In the genomic region with DNA sequence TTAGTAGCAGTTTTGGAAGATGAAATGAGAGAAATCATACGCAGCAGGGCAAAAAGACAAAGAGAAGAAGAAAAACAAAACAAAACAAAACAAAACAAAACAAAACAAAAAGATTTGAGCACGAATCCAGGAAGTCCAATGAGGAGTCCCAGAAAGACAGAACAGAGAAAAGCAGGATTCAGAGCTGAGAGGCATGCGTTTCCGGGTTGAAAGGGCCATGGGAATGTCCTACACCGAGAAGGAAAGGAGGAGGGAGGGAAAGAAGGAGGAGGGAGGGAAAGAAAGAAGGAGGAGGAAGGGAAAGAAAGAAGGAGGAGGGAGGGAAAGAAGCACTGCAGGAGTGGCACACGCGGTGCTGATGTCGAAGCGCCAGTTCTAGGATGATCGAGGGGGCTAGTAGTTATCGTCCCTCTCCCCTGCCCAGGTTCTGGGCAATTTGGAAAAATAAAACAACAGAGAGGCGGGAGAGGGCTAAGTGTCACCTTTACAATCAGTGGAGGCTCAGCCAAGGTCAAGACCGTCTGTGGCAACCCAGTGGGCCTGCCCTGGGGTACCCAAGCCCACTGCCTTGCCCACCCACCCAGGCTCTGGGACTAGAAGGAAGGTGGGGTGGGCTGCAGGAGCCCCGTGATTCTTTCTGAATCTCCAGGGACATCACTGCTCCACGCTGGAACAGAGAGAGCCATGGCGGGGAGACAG, we compare ENCODE assay signal across 27 cellular contexts.
DNase-seq lines count a peak whose midpoint lies in the region; ATAC-seq and TF ChIP-seq lines count a peak whose summit lies in the region.
"Had no signal": no experiment of that assay in that cellular context is flagged by ENCODE, and none has a peak within 500 bp of the region (broad histone marks: within the 10 kb centered on the region; RNA-seq: fewer than 3 reads in every experiment).

No MANE protein-coding gene starts in this region.

- H3K27me3 Mint-ChIP-seq in activated naive CD4-positive, alpha-beta T cell treated with anti-CD3 and anti-CD28 coated beads, Interleukin-2, amount 10 ng/mL, durations not matched to agents 7 days and 5 days = peaks cover 14% of the 10 kb centered on the region
- peaks cover 7% of the 10 kb centered on the region for H3K27me3 Mint-ChIP-seq in chondrocyte (ENCODE audit: low read depth)

- H3K27me3 ChIP-seq in MM.1S (replicated peaks; ENCODE audit: insufficient read depth, low read length) = peaks cover 32% of the 10 kb centered on the region
- no peaks in the 10 kb centered on the region for H3K27me3 ChIP-seq in ovary
- no peaks in the 10 kb centered on the region for H3K27me3 ChIP-seq in upper lobe of right lung
- H3K27me3 ChIP-seq: SJSA1 had no signal

- CTCF ChIA-PET in activated naive CD4-positive, alpha-beta T cell treated with anti-CD3 and anti-CD28 coated beads, Interleukin-2, amount 10 ng/mL, durations not matched to agents 7 days and 5 days (lab: Charles Lee) = no interaction called here

- no peaks in the 10 kb centered on the region for H3F3A ChIP-seq in MM.1S (ENCODE audit: insufficient read depth, low read length)

- intact Hi-C loops in ovary (cut with DNase I) = no loop called here
- intact Hi-C loops in upper lobe of right lung (cut with DNase I) = no loop called here

- H3K9me2 ChIP-seq in MM.1S (replicated peaks; ENCODE audit: insufficient read depth, low read length) = no peaks in the 10 kb centered on the region

- no peaks in the 10 kb centered on the region for H3K36me3 Mint-ChIP-seq in activated naive CD4-positive, alpha-beta T cell treated with anti-CD3 and anti-CD28 coated beads, Interleukin-2, amount 10 ng/mL, durations not matched to agents 7 days and 5 days
- H3K36me3 Mint-ChIP-seq in chondrocyte (ENCODE audit: low read depth) = peaks cover 4% of the 10 kb centered on the region
- H3K36me3 Mint-ChIP-seq: CD14-positive monocyte; CD8-positive, alpha-beta memory T cell had no signal

- H3K79me2 ChIP-seq in MM.1S (ENCODE audit: low read length) = no peaks in the 10 kb centered on the region

- TF ChIP-seq EP300 in ovary (IDR thresholded peaks at IDR 0.05) = no peak

- DNase-seq in activated naive CD4-positive, alpha-beta T cell treated with anti-CD3 and anti-CD28 coated beads, Interleukin-2, amount 10 ng/mL, durations not matched to agents 7 days and 5 days = peak; percentile 3
- DNase-seq in activated naive CD4-positive, alpha-beta T cell treated with anti-CD3 and anti-CD28 coated beads, Interleukin-2, amount 50 U/mL, for 16 hours = no peak
- no peak for DNase-seq in MM.1S
- peak in 3 of 5 donors; percentile 1 to 20 (median 6) for DNase-seq in ovary
- DNase-seq in upper lobe of right lung = peak; percentile 23
- DNase-seq in amygdala (lab: John Stamatoyannopoulos, UW) = no peak
- no peak for DNase-seq in chondrocyte (ENCODE audit: low spot score)
- no peak for DNase-seq in stimulated activated naive CD4-positive, alpha-beta T cell (lab: John Stamatoyannopoulos, UW)
- DNase-seq: 8988T, BE2C, DMS 273 treated with DMSO at 0.1 percent for 48 hours, DMS79, GDM1, H7, KG1, NCI-H1048, NCI-H1417, NCI-H1694, NCI-H2081, NCI-H2227 treated with DMSO at 0.1 percent for 48 hours, NCI-H526 treated with DMSO at 0.1 percent for 48 hours, Right ventricle myocardium superior had no signal

- peaks cover 5% of the 10 kb centered on the region for H3K9me3 Mint-ChIP-seq in activated naive CD4-positive, alpha-beta T cell treated with anti-CD3 and anti-CD28 coated beads, Interleukin-2, amount 10 ng/mL, durations not matched to agents 7 days and 5 days
- H3K9me3 Mint-ChIP-seq in chondrocyte (ENCODE audit: low read depth) = no peaks in the 10 kb centered on the region
- H3K9me3 Mint-ChIP-seq: CD8-positive, alpha-beta memory T cell had no signal

- no peak overlapping the region for H2AFZ ChIP-seq in MM.1S (ENCODE audit: low read length)
- H2AFZ ChIP-seq: PC-9 had no signal

- H3K4me1 Mint-ChIP-seq in activated naive CD4-positive, alpha-beta T cell treated with anti-CD3 and anti-CD28 coated beads, Interleukin-2, amount 10 ng/mL, durations not matched to agents 7 days and 5 days = no peaks in the 10 kb centered on the region
- H3K4me1 Mint-ChIP-seq in chondrocyte (ENCODE audit: low read depth) = peaks cover 4% of the 10 kb centered on the region
- H3K4me1 Mint-ChIP-seq: CD14-positive monocyte; CD8-positive, alpha-beta memory T cell had no signal

- no peak overlapping the region for H3K4me3 Mint-ChIP-seq in activated naive CD4-positive, alpha-beta T cell treated with anti-CD3 and anti-CD28 coated beads, Interleukin-2, amount 10 ng/mL, durations not matched to agents 7 days and 5 days
- no peak overlapping the region for H3K4me3 Mint-ChIP-seq in chondrocyte (ENCODE audit: unreplicated experiment)
- H3K4me3 Mint-ChIP-seq: CD14-positive monocyte; CD8-positive, alpha-beta memory T cell had no signal

- H3K4me1 ChIP-seq in MM.1S (ENCODE audit: low read length) = no peaks in the 10 kb centered on the region
- no peaks in the 10 kb centered on the region for H3K4me1 ChIP-seq in ovary (ENCODE audit: insufficient read depth)
- H3K4me1 ChIP-seq in upper lobe of right lung = no peaks in the 10 kb centered on the region
- H3K4me1 ChIP-seq: BE2C had no signal

- TF ChIP-seq CTCF in MM.1S (IDR thresholded peaks at IDR 0.05; ENCODE audit: low read length) = no peak
- no peak for TF ChIP-seq CTCF in ovary (IDR thresholded peaks at IDR 0.05)
- TF ChIP-seq CTCF in upper lobe of right lung (IDR thresholded peaks at IDR 0.05) = no peak
- no peak for TF ChIP-seq CTCF in chondrocyte (IDR thresholded peaks at IDR 0.05)

- 82 to 88% (median 84%) methylated on average over 15 to 16 of the region's 16 CpGs for WGBS in ovary, 3 donors

- H3K27ac Mint-ChIP-seq in activated naive CD4-positive, alpha-beta T cell treated with anti-CD3 and anti-CD28 coated beads, Interleukin-2, amount 10 ng/mL, durations not matched to agents 7 days and 5 days = no peak overlapping the region
- no peak overlapping the region for H3K27ac Mint-ChIP-seq in chondrocyte (ENCODE audit: unreplicated experiment)
- H3K27ac Mint-ChIP-seq: CD14-positive monocyte; CD8-positive, alpha-beta memory T cell had no signal

- no peaks in the 10 kb centered on the region for H4K20me1 ChIP-seq in MM.1S (ENCODE audit: insufficient read depth, low read length)

- no peaks in the 10 kb centered on the region for H3K9me3 ChIP-seq in MM.1S (replicated peaks; ENCODE audit: insufficient read depth, low read length)
- no peaks in the 10 kb centered on the region for H3K9me3 ChIP-seq in ovary
- no peaks in the 10 kb centered on the region for H3K9me3 ChIP-seq in upper lobe of right lung
- H3K9me3 ChIP-seq: BE2C, SJSA1 had no signal

- H3K27ac ChIP-seq in MM.1S (ENCODE audit: low read length) (no peak overlapping the region), ovary (no peak overlapping the region), upper lobe of right lung (no peak overlapping the region)
- H3K27ac ChIP-seq: PC-9, SJSA1 had no signal

- no peak overlapping the region for H3K9ac ChIP-seq in MM.1S (ENCODE audit: low read length)

- H3K36me3 ChIP-seq in MM.1S (replicated peaks; ENCODE audit: insufficient read depth, low read length) (no peaks in the 10 kb centered on the region), ovary (no peaks in the 10 kb centered on the region), upper lobe of right lung (no peaks in the 10 kb centered on the region)
- H3K36me3 ChIP-seq: BE2C, SJSA1 had no signal

- peak overlapping the region; percentile 29; the same call in 1 of the 2 replicates for H3K4me2 ChIP-seq in MM.1S (ENCODE audit: low read depth, low read length)
- H3K4me2 ChIP-seq: PC-9 had no signal

- TF ChIP-seq POLR2A in ovary (IDR thresholded peaks at IDR 0.05) = no peak

- H3K4me3 ChIP-seq in MM.1S (ENCODE audit: low read length) (peak overlapping the region; percentile 20; the same call in 1 of the 2 replicates), ovary (no peak overlapping the region), upper lobe of right lung (no peak overlapping the region)
- H3K4me3 ChIP-seq: GM12878, PC-9, SJSA1 had no signal

- no peak for ATAC-seq in upper lobe of right lung
- ATAC-seq: GM12878 had no signal

Comparison
In these comparisons a context has a peak if more than half of its experiments do, and no peak if none do; other contexts are left out.
1. DNase-seq: peak in activated naive CD4-positive, alpha-beta T cell treated with anti-CD3 and anti-CD28 coated beads, Interleukin-2, amount 10 ng/mL, durations not matched to agents 7 days and 5 days (single experiment), ovary (3 of 5) and upper lobe of right lung (single experiment); none in activated naive CD4-positive, alpha-beta T cell treated with anti-CD3 and anti-CD28 coated beads, Interleukin-2, amount 50 U/mL, for 16 hours (single experiment), MM.1S (single experiment), amygdala (0 of 56), chondrocyte (single experiment) and stimulated activated naive CD4-positive, alpha-beta T cell (0 of 6).